ENCODE assay signal across 21 cellular contexts in genomic region chr4:107255596-107255995, GRCh38.
DNase-seq lines count a peak whose midpoint lies in the region; ATAC-seq and TF ChIP-seq lines count a peak whose summit lies in the region.
"Had no signal": no experiment of that assay in that cellular context is flagged by ENCODE, and none has a peak within 500 bp of the region (broad histone marks: within the 10 kb centered on the region; RNA-seq: fewer than 3 reads in every experiment).

No MANE protein-coding gene starts in this region.

- H3K36me3 ChIP-seq in breast epithelium = no peaks in the 10 kb centered on the region
- H3K36me3 ChIP-seq: BE2C had no signal

- intact Hi-C loops in MCF 10A (cut with micrococcal nuclease) = no loop called here
- intact Hi-C loops in breast epithelium (cut with DNase I; ENCODE audit: low total_unique reads) = no loop called here

- TF ChIP-seq POLR2A in breast epithelium (IDR thresholded peaks at IDR 0.05) = no peak

- no peak overlapping the region for H3K4me3 Mint-ChIP-seq in MCF 10A (ENCODE audit: unreplicated experiment)
- H3K4me3 Mint-ChIP-seq in activated naive CD4-positive, alpha-beta T cell treated with anti-CD3 and anti-CD28 coated beads, Interleukin-2, amount 10 ng/mL, durations not matched to agents 7 days and 5 days = no peak overlapping the region
- H3K4me3 Mint-ChIP-seq: CD4-positive, alpha-beta T cell had no signal

- no peak overlapping the region for H3K4me3 ChIP-seq in breast epithelium
- H3K4me3 ChIP-seq: PC-9 had no signal

- H3K36me3 Mint-ChIP-seq in MCF 10A (ENCODE audit: insufficient read depth, unreplicated experiment) = no peaks in the 10 kb centered on the region
- H3K36me3 Mint-ChIP-seq in activated naive CD4-positive, alpha-beta T cell treated with anti-CD3 and anti-CD28 coated beads, Interleukin-2, amount 10 ng/mL, durations not matched to agents 7 days and 5 days = no peaks in the 10 kb centered on the region

- BruUV-seq in MCF 10A (replicated peaks; lab: Mats Ljungman, UMichigan) = no TSS peak

- H3K4me1 Mint-ChIP-seq in MCF 10A (ENCODE audit: insufficient read depth, unreplicated experiment) = peaks cover 24% of the 10 kb centered on the region
- no peaks in the 10 kb centered on the region for H3K4me1 Mint-ChIP-seq in activated naive CD4-positive, alpha-beta T cell treated with anti-CD3 and anti-CD28 coated beads, Interleukin-2, amount 10 ng/mL, durations not matched to agents 7 days and 5 days

- POLR2A ChIA-PET in MCF 10A (lab: Yijun Ruan, JAX) = interaction anchor here (0.6 kb wide), 1 partner anchor 458 kb away, joined by 3 read pairs; no protein-coding TSS in a partner anchor

- no peak overlapping the region for H3K27ac Mint-ChIP-seq in MCF 10A (ENCODE audit: low read depth, unreplicated experiment)
- H3K27ac Mint-ChIP-seq in activated naive CD4-positive, alpha-beta T cell treated with anti-CD3 and anti-CD28 coated beads, Interleukin-2, amount 10 ng/mL, durations not matched to agents 7 days and 5 days = no peak overlapping the region
- H3K27ac Mint-ChIP-seq: CD4-positive, alpha-beta T cell had no signal

- no peaks in the 10 kb centered on the region for H3K27me3 ChIP-seq in breast epithelium
- no peaks in the 10 kb centered on the region for H3K27me3 ChIP-seq in foreskin keratinocyte
- H3K27me3 ChIP-seq: BE2C had no signal

- TF ChIP-seq CTCF in MCF 10A (IDR thresholded peaks at IDR 0.05; ENCODE audit: unreplicated experiment) = no peak
- TF ChIP-seq CTCF in breast epithelium (IDR thresholded peaks at IDR 0.05) = no peak
- no peak for TF ChIP-seq CTCF in foreskin keratinocyte (conservative IDR thresholded peaks at IDR 0.05)

- H3K4me1 ChIP-seq in breast epithelium (no peaks in the 10 kb centered on the region), foreskin keratinocyte (peaks cover 13% of the 10 kb centered on the region)

- CTCF ChIA-PET in MCF 10A (lab: Yijun Ruan, JAX) = interaction anchor here (1.0 kb wide), 1 partner anchor 12 kb away, joined by 3 read pairs; no protein-coding TSS in a partner anchor
- CTCF ChIA-PET in activated naive CD4-positive, alpha-beta T cell treated with anti-CD3 and anti-CD28 coated beads, Interleukin-2, amount 10 ng/mL, durations not matched to agents 7 days and 5 days (lab: Charles Lee) = no interaction called here

- H3K27ac ChIP-seq in breast epithelium = no peak overlapping the region
- H3K27ac ChIP-seq in foreskin keratinocyte = no peak overlapping the region
- H3K27ac ChIP-seq: 22Rv1, PC-9 had no signal

- DNase-seq in MCF 10A (ENCODE audit: unreplicated experiment) (peak; percentile 19), breast epithelium (ENCODE audit: low spot score in 2 of 2) (no peak), amniotic epithelial cell (ENCODE audit: low read depth) (peak; percentile 80), foreskin keratinocyte (peak; percentile 41 to 47), NCI-H1105 treated with DMSO at 0.1 percent for 48 hours (lab: John Stamatoyannopoulos, UW) (no peak), T1000 (lab: John Stamatoyannopoulos, UW) (no peak)
- DNase-seq in activated naive CD4-positive, alpha-beta T cell treated with anti-CD3 and anti-CD28 coated beads, Interleukin-2, amount 10 ng/mL, durations not matched to agents 7 days and 5 days = no peak
- DNase-seq: BE2C; Calu3; CD4-positive, alpha-beta T cell; DMS53; GOT3; NCI-H1105; NCI-H1694 treated with DMSO at 0.1 percent for 48 hours; NCI-H2107; NCI-H2227 treated with DMSO at 0.1 percent for 48 hours; NCI-H524; PC-9 had no signal

- no peaks in the 10 kb centered on the region for H3K27me3 Mint-ChIP-seq in MCF 10A (ENCODE audit: insufficient read depth, unreplicated experiment)
- H3K27me3 Mint-ChIP-seq in activated naive CD4-positive, alpha-beta T cell treated with anti-CD3 and anti-CD28 coated beads, Interleukin-2, amount 10 ng/mL, durations not matched to agents 7 days and 5 days = no peaks in the 10 kb centered on the region
- H3K27me3 Mint-ChIP-seq: CD4-positive, alpha-beta T cell had no signal

- ATAC-seq in foreskin keratinocyte (peak; percentile 63), HG02884 (IDR thresholded peaks at IDR 0.05; ENCODE audit: unreplicated experiment) (no peak)
- ATAC-seq: Right ventricle myocardium inferior had no signal

- H3K9me3 Mint-ChIP-seq in MCF 10A (ENCODE audit: unreplicated experiment) = no peaks in the 10 kb centered on the region
- H3K9me3 Mint-ChIP-seq in activated naive CD4-positive, alpha-beta T cell treated with anti-CD3 and anti-CD28 coated beads, Interleukin-2, amount 10 ng/mL, durations not matched to agents 7 days and 5 days = no peaks in the 10 kb centered on the region
- H3K9me3 Mint-ChIP-seq: CD4-positive, alpha-beta T cell had no signal

- H3K9me3 ChIP-seq in breast epithelium = no peaks in the 10 kb centered on the region
- H3K9me3 ChIP-seq: BE2C had no signal

Comparison
In these comparisons a context has a peak if more than half of its experiments do, and no peak if none do; other contexts are left out.
1. DNase-seq: peak in MCF 10A (single experiment), amniotic epithelial cell (single experiment) and foreskin keratinocyte (2 of 2); none in breast epithelium (0 of 2), NCI-H1105 treated with DMSO at 0.1 percent for 48 hours (single experiment), activated naive CD4-positive, alpha-beta T cell treated with anti-CD3 and anti-CD28 coated beads, Interleukin-2, amount 10 ng/mL, durations not matched to agents 7 days and 5 days (single experiment) and T1000 (single experiment).